1 cellular context compared by ENCODE assay signal in genomic region chr4:48801016-48801715, GRCh38.
TF ChIP-seq lines count a peak whose summit lies in the region.

No MANE protein-coding gene starts in this region.

TF ChIP-seq in GM12878, 131 proteins besides CTCF, POLR2A, EP300 and RAD21 (continued from another document):
- TF ChIP-seq ZBTB40 (IDR thresholded peaks at IDR 0.05; ENCODE audit: borderline replicate concordance) (no peak), SMAD5 (IDR thresholded peaks at IDR 0.05; ENCODE audit: low read depth) (no peak), HDGF (IDR thresholded peaks at IDR 0.05) (no peak), NKRF (conservative IDR thresholded peaks at IDR 0.05) (no peak), ESRRA (IDR thresholded peaks at IDR 0.05; ENCODE audit: low read length) (no peak), ASH2L (IDR thresholded peaks at IDR 0.05; ENCODE audit: borderline replicate concordance, low read depth) (no peak), SIN3A (IDR thresholded peaks at IDR 0.05; ENCODE audit: low read depth, low read length) (no peak), SMAD1 (IDR thresholded peaks at IDR 0.05; ENCODE audit: low read depth, partially characterized antibody) (no peak), IRF4 (IDR thresholded peaks at IDR 0.05; ENCODE audit: low read depth, low read length) (no peak), GABPA (IDR thresholded peaks at IDR 0.05; ENCODE audit: low read depth) (no peak), ZZZ3 (IDR thresholded peaks at IDR 0.05; ENCODE audit: control insufficient read depth, insufficient read length, low read depth) (no peak), SPI1 (IDR thresholded peaks at IDR 0.05; ENCODE audit: borderline replicate concordance, insufficient read depth, low read depth, low read length) (no peak), ZBTB4 (CRISPR knock-in tag; IDR thresholded peaks at IDR 0.05) (no peak), NFXL1 (IDR thresholded peaks at IDR 0.05; ENCODE audit: borderline replicate concordance) (no peak), PRDM15 (CRISPR knock-in tag; IDR thresholded peaks at IDR 0.05) (no peak), TAF1 (IDR thresholded peaks at IDR 0.05; ENCODE audit: borderline replicate concordance, low read depth, low read length) (no peak), NR2F1 (conservative IDR thresholded peaks at IDR 0.05) (no peak), ATF7 (IDR thresholded peaks at IDR 0.05; ENCODE audit: low read depth) (no peak), MYB (IDR thresholded peaks at IDR 0.05; ENCODE audit: borderline replicate concordance, low read depth, low read length) (no peak)
